In genomic region chr17:46942441-46943217, GRCh38 we compare ENCODE assay signal across 1 cellular context.
TF ChIP-seq lines count a peak whose summit lies in the region.

No MANE protein-coding gene starts in this region.

TF ChIP-seq in K562, 482 proteins besides CTCF, POLR2A, EP300 and RAD21 (continued from another document and continues in another):
- TF ChIP-seq, protein P1, sequence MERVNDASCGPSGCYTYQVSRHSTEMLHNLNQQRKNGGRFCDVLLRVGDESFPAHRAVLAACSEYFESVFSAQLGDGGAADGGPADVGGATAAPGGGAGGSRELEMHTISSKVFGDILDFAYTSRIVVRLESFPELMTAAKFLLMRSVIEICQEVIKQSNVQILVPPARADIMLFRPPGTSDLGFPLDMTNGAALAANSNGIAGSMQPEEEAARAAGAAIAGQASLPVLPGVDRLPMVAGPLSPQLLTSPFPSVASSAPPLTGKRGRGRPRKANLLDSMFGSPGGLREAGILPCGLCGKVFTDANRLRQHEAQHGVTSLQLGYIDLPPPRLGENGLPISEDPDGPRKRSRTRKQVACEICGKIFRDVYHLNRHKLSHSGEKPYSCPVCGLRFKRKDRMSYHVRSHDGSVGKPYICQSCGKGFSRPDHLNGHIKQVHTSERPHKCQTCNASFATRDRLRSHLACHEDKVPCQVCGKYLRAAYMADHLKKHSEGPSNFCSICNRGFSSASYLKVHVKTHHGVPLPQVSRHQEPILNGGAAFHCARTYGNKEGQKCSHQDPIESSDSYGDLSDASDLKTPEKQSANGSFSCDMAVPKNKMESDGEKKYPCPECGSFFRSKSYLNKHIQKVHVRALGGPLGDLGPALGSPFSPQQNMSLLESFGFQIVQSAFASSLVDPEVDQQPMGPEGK (CRISPR knock-in tag; IDR thresholded peaks at IDR 0.05; ENCODE audit: borderline replicate concordance) = no peak
- TF ChIP-seq ZNF766 (CRISPR knock-in tag; conservative IDR thresholded peaks at IDR 0.05) (no peak), MYNN (IDR thresholded peaks at IDR 0.05) (peak; percentile 70), MYNN (CRISPR knock-in tag; IDR thresholded peaks at IDR 0.05) (no peak), BRF1 (IDR thresholded peaks at IDR 0.05; ENCODE audit: borderline replicate concordance, extremely low read depth, insufficient read length) (no peak), PHF8 (IDR thresholded peaks at IDR 0.05; ENCODE audit: borderline replicate concordance, low read length) (no peak), IRF1 (CRISPR knock-in tag; IDR thresholded peaks at IDR 0.05; ENCODE audit: borderline replicate concordance) (no peak), ZSCAN29 (IDR thresholded peaks at IDR 0.05) (no peak), L3MBTL2 (IDR thresholded peaks at IDR 0.05) (no peak), SNIP1 (IDR thresholded peaks at IDR 0.05; ENCODE audit: low read depth) (no peak), ARHGAP35 (IDR thresholded peaks at IDR 0.05; ENCODE audit: partially characterized antibody) (no peak), SMC3 (conservative IDR thresholded peaks at IDR 0.05; ENCODE audit: insufficient read depth, low read depth, low read length) (peak; percentile 58; the same call in 1 of the 2 replicates), RB1 (IDR thresholded peaks at IDR 0.05; ENCODE audit: low read depth) (peak; percentile 59; the same call in 1 of the 2 replicates), ERF (CRISPR knock-in tag; IDR thresholded peaks at IDR 0.05) (no peak), HNRNPL (IDR thresholded peaks at IDR 0.05; ENCODE audit: low read depth, low read length) (no peak), NCOR1 (IDR thresholded peaks at IDR 0.05) (no peak), ZNF174 (CRISPR knock-in tag; IDR thresholded peaks at IDR 0.05) (no peak), XRCC4 (IDR thresholded peaks at IDR 0.05; ENCODE audit: extremely low read depth, insufficient read depth, insufficient read length) (no peak), RBM15 (IDR thresholded peaks at IDR 0.05; ENCODE audit: insufficient read depth, low read length) (no peak), KLF1 (tag; IDR thresholded peaks at IDR 0.05) (no peak), BCL6 (CRISPR knock-in tag; IDR thresholded peaks at IDR 0.05) (no peak), ZNF280A (IDR thresholded peaks at IDR 0.05; ENCODE audit: low read depth, partially characterized antibody) (no peak), ATF1 (CRISPR knock-in tag; IDR thresholded peaks at IDR 0.05) (no peak), ATF1 (tag; IDR thresholded peaks at IDR 0.05) (no peak), HIVEP1 (CRISPR knock-in tag; IDR thresholded peaks at IDR 0.05) (no peak), ZNF324 (CRISPR knock-in tag; IDR thresholded peaks at IDR 0.05) (no peak), TEAD1 (CRISPR knock-in tag; IDR thresholded peaks at IDR 0.05) (no peak), ZNF354B (CRISPR knock-in tag; IDR thresholded peaks at IDR 0.05) (no peak), MXI1 (IDR thresholded peaks at IDR 0.05; ENCODE audit: low read depth, low read length) (no peak), CEBPB (tag; IDR thresholded peaks at IDR 0.05) (peak; percentile 70), JUND (IDR thresholded peaks at IDR 0.05; ENCODE audit: borderline replicate concordance, low read depth, low read length) (peak; percentile 31; the same call in 1 of the 2 replicates), JUND (tag; IDR thresholded peaks at IDR 0.05; ENCODE audit: borderline replicate concordance, low read depth, low read length) (no peak), TRIM25 (IDR thresholded peaks at IDR 0.05; ENCODE audit: borderline replicate concordance) (no peak), TAL1 (IDR thresholded peaks at IDR 0.05) (no peak), ZNF232 (CRISPR knock-in tag; IDR thresholded peaks at IDR 0.05) (no peak), ZNF75A (CRISPR knock-in tag; IDR thresholded peaks at IDR 0.05) (no peak), BRF2 (IDR thresholded peaks at IDR 0.05; ENCODE audit: borderline replicate concordance, insufficient read depth, insufficient read length) (no peak), CAMTA2 (CRISPR knock-in tag; conservative IDR thresholded peaks at IDR 0.05) (no peak)
- TF ChIP-seq, protein P2, sequence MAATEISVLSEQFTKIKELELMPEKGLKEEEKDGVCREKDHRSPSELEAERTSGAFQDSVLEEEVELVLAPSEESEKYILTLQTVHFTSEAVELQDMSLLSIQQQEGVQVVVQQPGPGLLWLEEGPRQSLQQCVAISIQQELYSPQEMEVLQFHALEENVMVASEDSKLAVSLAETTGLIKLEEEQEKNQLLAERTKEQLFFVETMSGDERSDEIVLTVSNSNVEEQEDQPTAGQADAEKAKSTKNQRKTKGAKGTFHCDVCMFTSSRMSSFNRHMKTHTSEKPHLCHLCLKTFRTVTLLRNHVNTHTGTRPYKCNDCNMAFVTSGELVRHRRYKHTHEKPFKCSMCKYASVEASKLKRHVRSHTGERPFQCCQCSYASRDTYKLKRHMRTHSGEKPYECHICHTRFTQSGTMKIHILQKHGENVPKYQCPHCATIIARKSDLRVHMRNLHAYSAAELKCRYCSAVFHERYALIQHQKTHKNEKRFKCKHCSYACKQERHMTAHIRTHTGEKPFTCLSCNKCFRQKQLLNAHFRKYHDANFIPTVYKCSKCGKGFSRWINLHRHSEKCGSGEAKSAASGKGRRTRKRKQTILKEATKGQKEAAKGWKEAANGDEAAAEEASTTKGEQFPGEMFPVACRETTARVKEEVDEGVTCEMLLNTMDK (IDR thresholded peaks at IDR 0.05; ENCODE audit: borderline replicate concordance, insufficient read depth, low read depth, low read length, poor library complexity, severe bottlenecking) = peak; percentile 88
- TF ChIP-seq, protein P3, sequence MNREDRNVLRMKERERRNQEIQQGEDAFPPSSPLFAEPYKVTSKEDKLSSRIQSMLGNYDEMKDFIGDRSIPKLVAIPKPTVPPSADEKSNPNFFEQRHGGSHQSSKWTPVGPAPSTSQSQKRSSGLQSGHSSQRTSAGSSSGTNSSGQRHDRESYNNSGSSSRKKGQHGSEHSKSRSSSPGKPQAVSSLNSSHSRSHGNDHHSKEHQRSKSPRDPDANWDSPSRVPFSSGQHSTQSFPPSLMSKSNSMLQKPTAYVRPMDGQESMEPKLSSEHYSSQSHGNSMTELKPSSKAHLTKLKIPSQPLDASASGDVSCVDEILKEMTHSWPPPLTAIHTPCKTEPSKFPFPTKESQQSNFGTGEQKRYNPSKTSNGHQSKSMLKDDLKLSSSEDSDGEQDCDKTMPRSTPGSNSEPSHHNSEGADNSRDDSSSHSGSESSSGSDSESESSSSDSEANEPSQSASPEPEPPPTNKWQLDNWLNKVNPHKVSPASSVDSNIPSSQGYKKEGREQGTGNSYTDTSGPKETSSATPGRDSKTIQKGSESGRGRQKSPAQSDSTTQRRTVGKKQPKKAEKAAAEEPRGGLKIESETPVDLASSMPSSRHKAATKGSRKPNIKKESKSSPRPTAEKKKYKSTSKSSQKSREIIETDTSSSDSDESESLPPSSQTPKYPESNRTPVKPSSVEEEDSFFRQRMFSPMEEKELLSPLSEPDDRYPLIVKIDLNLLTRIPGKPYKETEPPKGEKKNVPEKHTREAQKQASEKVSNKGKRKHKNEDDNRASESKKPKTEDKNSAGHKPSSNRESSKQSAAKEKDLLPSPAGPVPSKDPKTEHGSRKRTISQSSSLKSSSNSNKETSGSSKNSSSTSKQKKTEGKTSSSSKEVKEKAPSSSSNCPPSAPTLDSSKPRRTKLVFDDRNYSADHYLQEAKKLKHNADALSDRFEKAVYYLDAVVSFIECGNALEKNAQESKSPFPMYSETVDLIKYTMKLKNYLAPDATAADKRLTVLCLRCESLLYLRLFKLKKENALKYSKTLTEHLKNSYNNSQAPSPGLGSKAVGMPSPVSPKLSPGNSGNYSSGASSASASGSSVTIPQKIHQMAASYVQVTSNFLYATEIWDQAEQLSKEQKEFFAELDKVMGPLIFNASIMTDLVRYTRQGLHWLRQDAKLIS (CRISPR knock-in tag; IDR thresholded peaks at IDR 0.05) = no peak
- TF ChIP-seq, protein P4, sequence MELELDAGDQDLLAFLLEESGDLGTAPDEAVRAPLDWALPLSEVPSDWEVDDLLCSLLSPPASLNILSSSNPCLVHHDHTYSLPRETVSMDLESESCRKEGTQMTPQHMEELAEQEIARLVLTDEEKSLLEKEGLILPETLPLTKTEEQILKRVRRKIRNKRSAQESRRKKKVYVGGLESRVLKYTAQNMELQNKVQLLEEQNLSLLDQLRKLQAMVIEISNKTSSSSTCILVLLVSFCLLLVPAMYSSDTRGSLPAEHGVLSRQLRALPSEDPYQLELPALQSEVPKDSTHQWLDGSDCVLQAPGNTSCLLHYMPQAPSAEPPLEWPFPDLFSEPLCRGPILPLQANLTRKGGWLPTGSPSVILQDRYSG (tag; conservative IDR thresholded peaks at IDR 0.05; ENCODE audit: low read depth) = no peak
